ENCODE assay signal across 8 cellular contexts in genomic region chr10:66931340-66931948, GRCh38. TPM values are rescaled to one million over a fixed set of nuclear protein-coding genes. Genes with fewer than 3 reads are reported as not detected.
DNase-seq lines count a peak whose midpoint lies in the region; ATAC-seq and TF ChIP-seq lines count a peak whose summit lies in the region.

No MANE protein-coding gene starts in this region.

- H3K27ac ChIP-seq in DOHH2 (ENCODE audit: low read depth, low read length) (no peak overlapping the region), neural cell (ENCODE audit: low read length) (no peak overlapping the region)

- H2AFZ ChIP-seq in neural cell (ENCODE audit: low read depth, low read length): no peak overlapping the region

- H3K27me3 ChIP-seq in DOHH2 (ENCODE audit: control insufficient read depth, low read length) (peaks cover 32% of the 10 kb centered on the region), endocrine pancreas (ENCODE audit: control insufficient read depth, insufficient read depth, low read length) (no peaks in the 10 kb centered on the region), neural cell (ENCODE audit: insufficient read depth, low read depth, low read length) (no peaks in the 10 kb centered on the region)

- H3K9ac ChIP-seq in endocrine pancreas (ENCODE audit: control insufficient read depth, insufficient read depth, low read length): no peak overlapping the region
- peak overlapping the region; percentile 4 for H3K9ac ChIP-seq in neural cell (ENCODE audit: low read length)

- DNase-seq in OCI-M1 (lab: John Stamatoyannopoulos, UW): peak; percentile 76
- no peak for DNase-seq in NCI-H187 (lab: John Stamatoyannopoulos, UW)

- TF ChIP-seq CTCF in DOHH2 (IDR thresholded peaks at IDR 0.05; ENCODE audit: low read depth, low read length, poor library complexity, severe bottlenecking): peak; percentile 69
- TF ChIP-seq CTCF in neural cell (IDR thresholded peaks at IDR 0.05; ENCODE audit: poor library complexity, severe bottlenecking): peak; percentile 95

- no peaks in the 10 kb centered on the region for H3K36me3 ChIP-seq in DOHH2 (ENCODE audit: control insufficient read depth, low read length)
- no peaks in the 10 kb centered on the region for H3K36me3 ChIP-seq in endocrine pancreas (ENCODE audit: control insufficient read depth, insufficient read depth, low read length)
- H3K36me3 ChIP-seq in neural cell (ENCODE audit: insufficient read depth, low read length): no peaks in the 10 kb centered on the region

- TF ChIP-seq RAD21 in neural cell (conservative IDR thresholded peaks at IDR 0.05): peak; percentile 97

- no peaks in the 10 kb centered on the region for H4K20me1 ChIP-seq in DOHH2 (ENCODE audit: control insufficient read depth, insufficient read depth, low read depth, low read length)
- no peaks in the 10 kb centered on the region for H4K20me1 ChIP-seq in neural cell (ENCODE audit: insufficient read depth)

- no peaks in the 10 kb centered on the region for H3K9me2 ChIP-seq in DOHH2 (replicated peaks; ENCODE audit: control insufficient read depth, low read length)
- no peaks in the 10 kb centered on the region for H3K9me2 ChIP-seq in neural cell (ENCODE audit: insufficient read depth, low read length)

- H3K4me3 ChIP-seq in DOHH2 (ENCODE audit: low read length) (no peak overlapping the region), endocrine pancreas (ENCODE audit: control insufficient read depth, insufficient read depth, low read length) (peak overlapping the region; percentile 61), neural cell (ENCODE audit: low read length) (peak overlapping the region; percentile 65)

- H3K4me1 ChIP-seq in DOHH2 (ENCODE audit: control insufficient read depth, low read length): no peaks in the 10 kb centered on the region
- H3K4me1 ChIP-seq in endocrine pancreas (ENCODE audit: control insufficient read depth, insufficient read depth, low read length): no peaks in the 10 kb centered on the region

- H3F3A ChIP-seq in DOHH2 (ENCODE audit: control insufficient read depth, insufficient read depth): no peaks in the 10 kb centered on the region
- H3F3A ChIP-seq in neural cell (ENCODE audit: insufficient read depth, low read length, poor library complexity, severe bottlenecking): no peaks in the 10 kb centered on the region

- H3K79me2 ChIP-seq in DOHH2 (ENCODE audit: control insufficient read depth, low read length): no peaks in the 10 kb centered on the region
- no peaks in the 10 kb centered on the region for H3K79me2 ChIP-seq in neural cell (replicated peaks; ENCODE audit: insufficient read depth, low read length)

- ATAC-seq in GM19395 (IDR thresholded peaks at IDR 0.05; ENCODE audit: unreplicated experiment): peak; percentile 94
- ATAC-seq in HG03520 (IDR thresholded peaks at IDR 0.05; ENCODE audit: unreplicated experiment): peak; percentile 69
- no peak for ATAC-seq in HG03139 (IDR thresholded peaks at IDR 0.05; ENCODE audit: unreplicated experiment)

- no peak for TF ChIP-seq EP300 in neural cell (conservative IDR thresholded peaks at IDR 0.05; ENCODE audit: poor library complexity, severe bottlenecking)

- H3K9me3 ChIP-seq in DOHH2 (ENCODE audit: control insufficient read depth, insufficient read depth, low read length) (no peaks in the 10 kb centered on the region), endocrine pancreas (ENCODE audit: control insufficient read depth, low read length) (no peaks in the 10 kb centered on the region), neural cell (ENCODE audit: low read length) (no peaks in the 10 kb centered on the region)

- H3K4me2 ChIP-seq in DOHH2 (ENCODE audit: low read length) (no peak overlapping the region), neural cell (ENCODE audit: low read length) (peak overlapping the region; percentile 31)

TF ChIP-seq in neural cell, 6 proteins besides CTCF, POLR2A, EP300 and RAD21:
- TF ChIP-seq, protein P1, sequence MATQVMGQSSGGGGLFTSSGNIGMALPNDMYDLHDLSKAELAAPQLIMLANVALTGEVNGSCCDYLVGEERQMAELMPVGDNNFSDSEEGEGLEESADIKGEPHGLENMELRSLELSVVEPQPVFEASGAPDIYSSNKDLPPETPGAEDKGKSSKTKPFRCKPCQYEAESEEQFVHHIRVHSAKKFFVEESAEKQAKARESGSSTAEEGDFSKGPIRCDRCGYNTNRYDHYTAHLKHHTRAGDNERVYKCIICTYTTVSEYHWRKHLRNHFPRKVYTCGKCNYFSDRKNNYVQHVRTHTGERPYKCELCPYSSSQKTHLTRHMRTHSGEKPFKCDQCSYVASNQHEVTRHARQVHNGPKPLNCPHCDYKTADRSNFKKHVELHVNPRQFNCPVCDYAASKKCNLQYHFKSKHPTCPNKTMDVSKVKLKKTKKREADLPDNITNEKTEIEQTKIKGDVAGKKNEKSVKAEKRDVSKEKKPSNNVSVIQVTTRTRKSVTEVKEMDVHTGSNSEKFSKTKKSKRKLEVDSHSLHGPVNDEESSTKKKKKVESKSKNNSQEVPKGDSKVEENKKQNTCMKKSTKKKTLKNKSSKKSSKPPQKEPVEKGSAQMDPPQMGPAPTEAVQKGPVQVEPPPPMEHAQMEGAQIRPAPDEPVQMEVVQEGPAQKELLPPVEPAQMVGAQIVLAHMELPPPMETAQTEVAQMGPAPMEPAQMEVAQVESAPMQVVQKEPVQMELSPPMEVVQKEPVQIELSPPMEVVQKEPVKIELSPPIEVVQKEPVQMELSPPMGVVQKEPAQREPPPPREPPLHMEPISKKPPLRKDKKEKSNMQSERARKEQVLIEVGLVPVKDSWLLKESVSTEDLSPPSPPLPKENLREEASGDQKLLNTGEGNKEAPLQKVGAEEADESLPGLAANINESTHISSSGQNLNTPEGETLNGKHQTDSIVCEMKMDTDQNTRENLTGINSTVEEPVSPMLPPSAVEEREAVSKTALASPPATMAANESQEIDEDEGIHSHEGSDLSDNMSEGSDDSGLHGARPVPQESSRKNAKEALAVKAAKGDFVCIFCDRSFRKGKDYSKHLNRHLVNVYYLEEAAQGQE (IDR thresholded peaks at IDR 0.05; ENCODE audit: borderline replicate concordance): no peak
- peak; percentile 95 for TF ChIP-seq SMC3 (conservative IDR thresholded peaks at IDR 0.05; ENCODE audit: poor library complexity)

RNA-seq across cellular contexts. Expression of gene LRRTM3, which starts 5.6 kb away (rescaled TPM):
- 3.2 and 3.4 TPM in 2 replicates for polyA plus RNA-seq in neural cell
- 7.5 and 10.8 TPM in 2 replicates for polyA minus RNA-seq in neural cell
